ENCODE assay signal across 9 cellular contexts in genomic region chr20:36835025-36835424, GRCh38. TPM values are rescaled to one million over a fixed set of nuclear protein-coding genes. Genes with fewer than 3 reads are reported as not detected.
DNase-seq lines count a peak whose midpoint lies in the region; ATAC-seq and TF ChIP-seq lines count a peak whose summit lies in the region.
"Had no signal": no experiment of that assay in that cellular context is flagged by ENCODE, and none has a peak within 500 bp of the region (broad histone marks: within the 10 kb centered on the region; RNA-seq: fewer than 3 reads in every experiment).

No MANE protein-coding gene starts in this region.

- DNase-seq in activated CD8-positive, alpha-beta memory T cell treated with anti-CD3 and anti-CD28 coated beads, Interleukin-2, amount 10 ng/mL, durations not matched to agents 7 days and 5 days: no peak
- no peak for DNase-seq in activated CD8-positive, alpha-beta memory T cell treated with anti-CD3 and anti-CD28 coated beads, Interleukin-2, amount 50 U/mL, for 4 hours
- DNase-seq in left lung: no peak
- DNase-seq in testis: no peak
- no peak for DNase-seq in NCI-H69 (lab: John Stamatoyannopoulos, UW)
- no peak for DNase-seq in activated T-cell treated with anti-CD3 and anti-CD28 coated beads, Interleukin-2, amount 50 U/mL, for 1 hour
- no peak for DNase-seq in effector CD4-positive, alpha-beta T cell

- no peaks in the 10 kb centered on the region for H3K27me3 Mint-ChIP-seq in activated CD8-positive, alpha-beta memory T cell treated with anti-CD3 and anti-CD28 coated beads, Interleukin-2, amount 10 ng/mL, durations not matched to agents 7 days and 5 days
- no peaks in the 10 kb centered on the region for H3K27me3 Mint-ChIP-seq in activated naive CD8-positive, alpha-beta T cell

- TF ChIP-seq CTCF in left lung (IDR thresholded peaks at IDR 0.05) (no peak), testis (IDR thresholded peaks at IDR 0.05) (no peak)

- H3K4me3 ChIP-seq in left lung (peak overlapping the region in 1 of 2 donors; percentile 28), testis (no peak overlapping the region)

- CTCF ChIA-PET in activated CD8-positive, alpha-beta memory T cell treated with anti-CD3 and anti-CD28 coated beads, Interleukin-2, amount 10 ng/mL, durations not matched to agents 7 days and 5 days (lab: Charles Lee): interaction anchor here (0.9 to 3.5 kb wide), 13 partner anchors 10 to 880 kb away, joined by 3 to 23 read pairs (median 6); partner anchors contain the start of genes DSN1, RAB5IF and SCAND1

- H3K36me3 ChIP-seq in left lung: peaks cover 0 to 6% of the 10 kb centered on the region in 2 donors
- H3K36me3 ChIP-seq in testis (ENCODE audit: low read depth, missing control alignments): no peaks in the 10 kb centered on the region
- H3K36me3 ChIP-seq: pancreas had no signal

- H3K4me1 ChIP-seq in left lung: peaks cover 21 to 72% of the 10 kb centered on the region in 2 donors
- H3K4me1 ChIP-seq in testis: peaks cover 60% of the 10 kb centered on the region

- ATAC-seq in activated CD8-positive, alpha-beta memory T cell treated with anti-CD3 and anti-CD28 coated beads, Interleukin-2, amount 10 ng/mL, durations not matched to agents 7 days and 5 days: no peak
- ATAC-seq in left lung: no peak

- H3K36me3 Mint-ChIP-seq in activated CD8-positive, alpha-beta memory T cell treated with anti-CD3 and anti-CD28 coated beads, Interleukin-2, amount 10 ng/mL, durations not matched to agents 7 days and 5 days: no peaks in the 10 kb centered on the region
- H3K36me3 Mint-ChIP-seq in activated naive CD8-positive, alpha-beta T cell: no peaks in the 10 kb centered on the region

- H3K9me3 ChIP-seq in left lung (no peaks in the 10 kb centered on the region), testis (no peaks in the 10 kb centered on the region)
- H3K9me3 ChIP-seq: pancreas had no signal

- H3K27me3 ChIP-seq in left lung (no peaks in the 10 kb centered on the region), testis (no peaks in the 10 kb centered on the region)
- H3K27me3 ChIP-seq: pancreas had no signal

- no peaks in the 10 kb centered on the region for H3K9me3 Mint-ChIP-seq in activated CD8-positive, alpha-beta memory T cell treated with anti-CD3 and anti-CD28 coated beads, Interleukin-2, amount 10 ng/mL, durations not matched to agents 7 days and 5 days (ENCODE audit: low read depth)
- H3K9me3 Mint-ChIP-seq in activated naive CD8-positive, alpha-beta T cell (ENCODE audit: low read depth): no peaks in the 10 kb centered on the region

- peak overlapping the region; percentile 79 for H3K4me3 Mint-ChIP-seq in activated CD8-positive, alpha-beta memory T cell treated with anti-CD3 and anti-CD28 coated beads, Interleukin-2, amount 10 ng/mL, durations not matched to agents 7 days and 5 days
- H3K4me3 Mint-ChIP-seq in activated naive CD8-positive, alpha-beta T cell: peak overlapping the region; percentile 76

- intact Hi-C loops in left lung (cut with DNase I) (no loop called here), testis (cut with DNase I; ENCODE audit: low total_unique reads) (no loop called here)

- H3K27ac Mint-ChIP-seq in activated CD8-positive, alpha-beta memory T cell treated with anti-CD3 and anti-CD28 coated beads, Interleukin-2, amount 10 ng/mL, durations not matched to agents 7 days and 5 days: peak overlapping the region; percentile 93
- no peak overlapping the region for H3K27ac Mint-ChIP-seq in activated naive CD8-positive, alpha-beta T cell

- peak overlapping the region; percentile 71 to 78 for H3K27ac ChIP-seq in left lung
- peak overlapping the region; percentile 68 to 85 for H3K27ac ChIP-seq in testis

- no peak for TF ChIP-seq POLR2A in testis (IDR thresholded peaks at IDR 0.05)

- 50 to 54% methylated on average over 5 of the region's 5 CpGs for WGBS in testis, 2 donors

- peaks cover 22% of the 10 kb centered on the region for H3K4me1 Mint-ChIP-seq in activated CD8-positive, alpha-beta memory T cell treated with anti-CD3 and anti-CD28 coated beads, Interleukin-2, amount 10 ng/mL, durations not matched to agents 7 days and 5 days
- peaks cover 10% of the 10 kb centered on the region for H3K4me1 Mint-ChIP-seq in activated naive CD8-positive, alpha-beta T cell (ENCODE audit: low read depth)

RNA-seq across cellular contexts. Expression of gene TLDC2, which starts 40.9 kb away (rescaled TPM):
- total RNA-seq in activated CD8-positive, alpha-beta memory T cell treated with anti-CD3 and anti-CD28 coated beads, Interleukin-2, amount 10 ng/mL, durations not matched to agents 7 days and 5 days: not detected
- total RNA-seq in left lung (under 1 TPM; 0.29 to 0.60 TPM), testis (1 to 10 TPM; 2.8 to 3.4 TPM)
- polyA plus RNA-seq in testis (ENCODE audit: insufficient read depth, low read depth, low replicate concordance): 2.9 TPM
